In the genomic region with DNA sequence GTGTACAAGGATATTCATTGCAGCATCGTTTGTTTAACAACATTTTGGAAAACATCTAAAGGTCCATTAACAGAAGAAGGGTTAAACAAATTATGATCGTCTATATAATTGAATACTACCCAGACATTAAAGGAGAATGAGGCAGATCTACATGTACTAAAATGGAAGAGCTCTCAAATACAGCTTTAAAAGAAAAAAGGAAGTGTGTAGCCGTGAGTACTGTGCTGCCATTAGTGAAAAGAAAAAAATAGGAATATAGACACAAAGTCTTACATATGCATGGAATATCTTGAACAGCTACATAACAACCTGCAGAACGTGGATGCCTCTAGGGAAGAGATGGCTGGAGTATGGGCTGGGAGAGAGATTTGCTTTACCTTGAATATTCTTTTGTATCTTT, we compare ENCODE assay signal across 31 cellular contexts. TPM values are rescaled to one million over a fixed set of nuclear protein-coding genes. Genes with fewer than 3 reads are reported as not detected.
"Had no signal": no experiment of that assay in that cellular context is flagged by ENCODE, and none has a peak within 500 bp of the region (broad histone marks: within the 10 kb centered on the region; RNA-seq: fewer than 3 reads in every experiment).

No MANE protein-coding gene starts in this region.

- H3K4me2 ChIP-seq: neural progenitor cell had no signal

- H3K36me3 ChIP-seq: ascending aorta, cardiac muscle cell, gastrocnemius medialis, left lung, lower lobe of right lung, neural progenitor cell, right lobe of liver, uterus, WERI-Rb-1 had no signal

- H2AFZ ChIP-seq: neural progenitor cell had no signal

- H3K9ac ChIP-seq: neural progenitor cell had no signal

- ATAC-seq: activated CD4-positive, CD25-positive, alpha-beta regulatory T cell treated with anti-CD3 and anti-CD28 coated beads, Interleukin-2, amount 50 U/mL, for 24 hours; effector memory CD8-positive, alpha-beta T cell; gastrocnemius medialis; left lung; lower lobe of right lung; natural killer cell; right lobe of liver; stimulated activated effector memory CD8-positive, alpha-beta T cell treated with anti-CD3 and anti-CD28 coated beads, Interleukin-12 subunit alpha, Interleukin-12 subunit beta, amount 100 ng/mL, for 72 hours; stimulated activated naive CD8-positive, alpha-beta T cell treated with anti-CD3 and anti-CD28 coated beads, Interleukin-15, amount 100 ng/mL, for 72 hours had no signal

- FAIRE-seq: islet of Langerhans had no signal

- H3K9me3 ChIP-seq: ascending aorta, gastrocnemius medialis, left lung, lower lobe of right lung, right lobe of liver, uterus had no signal

- H3K27ac ChIP-seq: ascending aorta, cardiac muscle cell, coronary artery, gastrocnemius medialis, left lung, lower lobe of right lung, neural progenitor cell, right lobe of liver, skin epidermis, uterus, WERI-Rb-1 had no signal

- H3K4me3 ChIP-seq: ascending aorta, cardiac muscle cell, coronary artery, gastrocnemius medialis, left lung, lower lobe of right lung, neural progenitor cell, right lobe of liver, skin epidermis, uterus had no signal

- H3K27me3 ChIP-seq: ascending aorta, cardiac muscle cell, gastrocnemius medialis, left lung, neural progenitor cell, right lobe of liver, uterus had no signal

- DNase-seq: activated CD4-positive, alpha-beta memory T cell treated with anti-CD3 and anti-CD28 coated beads for 36 hours; activated CD4-positive, alpha-beta T cell treated with anti-CD3 and anti-CD28 coated beads for 48 hours; activated CD8-positive, alpha-beta memory T cell treated with anti-CD3 and anti-CD28 coated beads, Interleukin-2, amount 50 U/mL, for 48 hours; activated gamma-delta T cell; activated naive CD4-positive, alpha-beta T cell treated with anti-CD3 and anti-CD28 coated beads, Interleukin-2, amount 10 ng/mL, durations not matched to agents 7 days and 5 days; activated naive CD8-positive, alpha-beta T cell treated with anti-CD3 and anti-CD28 coated beads, Interleukin-2, amount 10 ng/mL, durations not matched to agents 7 days and 5 days; activated T-cell treated with anti-CD3 and anti-CD28 coated beads, Interleukin-2, amount 50 U/mL, for 24 hours; effector memory CD8-positive, alpha-beta T cell; erythroblast; gastrocnemius medialis; glutamatergic neuron; left lung; lower lobe of right lung; mesendoderm; natural killer cell; right lobe of liver; stimulated activated CD4-positive, alpha-beta T cell treated with anti-CD3 and anti-CD28 coated beads, Interleukin-4, amount 100 ng/mL, for 24 hours; stimulated activated naive CD8-positive, alpha-beta T cell treated with anti-CD3 and anti-CD28 coated beads, Interleukin-15, amount 100 ng/mL, for 72 hours; substantia nigra; T-helper 9 cell; uterus; WERI-Rb-1 had no signal

- H3K4me1 ChIP-seq: ascending aorta, gastrocnemius medialis, lower lobe of right lung, neural progenitor cell, right lobe of liver, uterus had no signal

RNA-seq across cellular contexts. Expression of gene PRDM1, which starts 37.9 kb away (rescaled TPM):
- total RNA-seq: osteocyte had no signal
